10 cellular contexts compared by ENCODE assay signal in the genomic region with DNA sequence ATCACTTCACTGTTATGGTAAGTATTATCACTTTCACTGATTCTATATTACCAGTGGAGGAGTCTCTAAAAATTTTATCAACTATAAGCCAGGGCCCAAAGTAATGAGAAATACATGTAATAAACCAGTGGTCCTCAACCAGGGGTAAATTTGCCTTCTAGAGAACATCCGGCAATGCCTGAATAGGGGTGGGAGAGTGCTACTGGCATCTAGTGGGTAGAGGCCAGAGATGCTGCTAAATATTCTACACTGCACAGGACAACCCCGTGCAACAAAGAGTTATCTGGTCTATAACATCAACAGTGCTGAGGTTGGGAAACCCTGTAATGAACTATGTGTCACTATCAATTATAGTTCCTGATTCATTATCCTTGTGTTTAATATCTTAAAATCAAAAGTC. TPM values are rescaled to one million over a fixed set of nuclear protein-coding genes. Genes with fewer than 3 reads are reported as not detected.
A peak's percentile ranks its signal among the peaks of the same experiment; 100 is the strongest.
DNase-seq lines count a peak whose midpoint lies in the region; ATAC-seq and TF ChIP-seq lines count a peak whose summit lies in the region.
"Had no signal": no experiment of that assay in that cellular context is flagged by ENCODE, and none has a peak within 500 bp of the region (broad histone marks: within the 10 kb centered on the region; RNA-seq: fewer than 3 reads in every experiment).

No MANE protein-coding gene starts in this region.

- H3K4me1 Mint-ChIP-seq in activated CD4-positive, alpha-beta T cell treated with anti-CD3 and anti-CD28 coated beads for 36 hours = peaks cover 74% of the 10 kb centered on the region
- peaks cover 56 to 82% of the 10 kb centered on the region in 2 donors for H3K4me1 Mint-ChIP-seq in stimulated activated naive B cell treated with anti-CD40 and anti-IgM and Interleukin-4, amounts not matched to agents 10 μg/mL and 1 μg/mL and 100 μg/mL, for 72 hours

- H3K4me3 ChIP-seq in Karpas-422 (ENCODE audit: low read length) (no peak overlapping the region), brain microvascular endothelial cell (ENCODE audit: low read depth, low read length) (no peak overlapping the region), SJCRH30 (no peak overlapping the region), tibial artery (no peak overlapping the region)

- H3K4me3 Mint-ChIP-seq in activated CD4-positive, alpha-beta T cell treated with anti-CD3 and anti-CD28 coated beads for 36 hours = peak overlapping the region; percentile 77
- peak overlapping the region; percentile 33 to 88 for H3K4me3 Mint-ChIP-seq in stimulated activated naive B cell treated with anti-CD40 and anti-IgM and Interleukin-4, amounts not matched to agents 10 μg/mL and 1 μg/mL and 100 μg/mL, for 72 hours

- no peak overlapping the region for H3K9ac ChIP-seq in Karpas-422 (ENCODE audit: low read length)

- peaks cover 12% of the 10 kb centered on the region for H3K36me3 Mint-ChIP-seq in activated CD4-positive, alpha-beta T cell treated with anti-CD3 and anti-CD28 coated beads for 36 hours (ENCODE audit: low read depth)
- peaks cover 12 to 20% of the 10 kb centered on the region in 2 donors for H3K36me3 Mint-ChIP-seq in stimulated activated naive B cell treated with anti-CD40 and anti-IgM and Interleukin-4, amounts not matched to agents 10 μg/mL and 1 μg/mL and 100 μg/mL, for 72 hours

- CTCF ChIA-PET in activated CD4-positive, alpha-beta T cell treated with anti-CD3 and anti-CD28 coated beads for 36 hours (lab: Charles Lee) = interaction anchor here (4.2 to 5.1 kb wide), 2 partner anchors 41 to 85 kb away, joined by 13 to 33 read pairs; no protein-coding TSS in a partner anchor

- H3K27ac Mint-ChIP-seq in activated CD4-positive, alpha-beta T cell treated with anti-CD3 and anti-CD28 coated beads for 36 hours = peak overlapping the region; percentile 88
- H3K27ac Mint-ChIP-seq in stimulated activated naive B cell treated with anti-CD40 and anti-IgM and Interleukin-4, amounts not matched to agents 10 μg/mL and 1 μg/mL and 100 μg/mL, for 72 hours = peak overlapping the region; percentile 91

- H3K27ac ChIP-seq in Karpas-422 (ENCODE audit: low read length) = no peak overlapping the region
- no peak overlapping the region for H3K27ac ChIP-seq in brain microvascular endothelial cell
- no peak overlapping the region for H3K27ac ChIP-seq in SJCRH30
- H3K27ac ChIP-seq in tibial artery = no peak overlapping the region

- H3K9me3 ChIP-seq in Karpas-422 (ENCODE audit: low read length) = no peaks in the 10 kb centered on the region
- no peaks in the 10 kb centered on the region for H3K9me3 ChIP-seq in SJCRH30 (replicated peaks)
- H3K9me3 ChIP-seq in tibial artery = no peaks in the 10 kb centered on the region
- H3K9me3 ChIP-seq: neutrophil had no signal

- no peaks in the 10 kb centered on the region for H3K27me3 ChIP-seq in Karpas-422 (ENCODE audit: low read length)
- H3K27me3 ChIP-seq in brain microvascular endothelial cell (replicated peaks) = no peaks in the 10 kb centered on the region
- H3K27me3 ChIP-seq in SJCRH30 = no peaks in the 10 kb centered on the region; the same call in 1 of the 2 replicates
- H3K27me3 ChIP-seq in tibial artery = no peaks in the 10 kb centered on the region
- H3K27me3 ChIP-seq: neutrophil had no signal

- no peaks in the 10 kb centered on the region for H3K9me3 Mint-ChIP-seq in activated CD4-positive, alpha-beta T cell treated with anti-CD3 and anti-CD28 coated beads for 36 hours (ENCODE audit: low read depth)
- H3K9me3 Mint-ChIP-seq in stimulated activated naive B cell treated with anti-CD40 and anti-IgM and Interleukin-4, amounts not matched to agents 10 μg/mL and 1 μg/mL and 100 μg/mL, for 72 hours = no peaks in the 10 kb centered on the region

- no peak overlapping the region for H2AFZ ChIP-seq in Karpas-422 (ENCODE audit: low read length)

- in situ Hi-C loops in brain microvascular endothelial cell (cut with HindIII; ENCODE audit: low pct_ligation_motif_present, low sequenced_read_pairs) = no loop called here

- peak overlapping the region; percentile 66 for H3K4me2 ChIP-seq in Karpas-422 (ENCODE audit: low read depth, low read length, poor library complexity, severe bottlenecking)

- peaks cover 56% of the 10 kb centered on the region for H3K4me1 ChIP-seq in Karpas-422 (ENCODE audit: low read length)
- peaks cover 12% of the 10 kb centered on the region for H3K4me1 ChIP-seq in SJCRH30
- H3K4me1 ChIP-seq in tibial artery = peaks cover 0 to 42% (median 29%) of the 10 kb centered on the region in 4 donors

- POLR2A ChIA-PET in activated CD4-positive, alpha-beta T cell treated with anti-CD3 and anti-CD28 coated beads for 36 hours (lab: Charles Lee) = no interaction called here

- H3K9me2 ChIP-seq in Karpas-422 (replicated peaks; ENCODE audit: insufficient read depth, low read length) = no peaks in the 10 kb centered on the region

- H3K36me3 ChIP-seq in Karpas-422 (ENCODE audit: insufficient read depth, low read length) (no peaks in the 10 kb centered on the region), brain microvascular endothelial cell (replicated peaks) (no peaks in the 10 kb centered on the region), SJCRH30 (no peaks in the 10 kb centered on the region), tibial artery (no peaks in the 10 kb centered on the region)
- H3K36me3 ChIP-seq: neutrophil had no signal

- H4K20me1 ChIP-seq in Karpas-422 (ENCODE audit: insufficient read depth, low read depth, low read length) = 0 out of 2 replicates have a peak, but pooled peaks cover 5% of the 10 kb centered on the region

- ATAC-seq in activated CD4-positive, alpha-beta T cell treated with anti-CD3 and anti-CD28 coated beads for 36 hours = peak; percentile 10
- no peak for ATAC-seq in stimulated activated naive B cell treated with anti-CD40 and anti-IgM and Interleukin-4, amounts not matched to agents 10 μg/mL and 1 μg/mL and 100 μg/mL, for 72 hours (replicated peaks)

- H3K79me2 ChIP-seq in Karpas-422 (ENCODE audit: low read length) = no peaks in the 10 kb centered on the region

- DNase-seq in activated CD4-positive, alpha-beta T cell treated with anti-CD3 and anti-CD28 coated beads for 36 hours = peak; percentile 39
- no peak for DNase-seq in activated CD4-positive, alpha-beta T cell treated with anti-CD3 and anti-CD28 coated beads for 1 hour
- peak; percentile 61 for DNase-seq in Karpas-422
- DNase-seq in brain microvascular endothelial cell = no peak
- no peak for DNase-seq in stimulated activated naive B cell treated with anti-CD40 and anti-IgM and Interleukin-4, amounts not matched to agents 10 μg/mL and 1 μg/mL and 100 μg/mL, for 72 hours
- DNase-seq in SJCRH30 = no peak
- DNase-seq in tibial artery = no peak
- no peak for DNase-seq in stimulated activated CD4-positive, alpha-beta T cell treated with anti-CD3 and anti-CD28 coated beads, Interleukin-2, amount 100 ng/mL, for 24 hours
- DNase-seq: NCI-H2029 had no signal

- TF ChIP-seq CTCF in brain microvascular endothelial cell (IDR thresholded peaks at IDR 0.05; ENCODE audit: low read depth, low read length, missing control alignments) = peak; percentile 17
- no peak for TF ChIP-seq CTCF in tibial artery (IDR thresholded peaks at IDR 0.05)

- intact Hi-C loops in activated CD4-positive, alpha-beta T cell treated with anti-CD3 and anti-CD28 coated beads for 36 hours (cut with DNase I, micrococcal nuclease) = loop anchor here (5.0 to 10.0 kb wide), 9 partner anchors 42 to 1380 kb away; a partner anchor contains a TSS
- intact Hi-C loops in tibial artery (cut with DNase I; ENCODE audit: low total_unique reads) = no loop called here

- H3K27me3 Mint-ChIP-seq in activated CD4-positive, alpha-beta T cell treated with anti-CD3 and anti-CD28 coated beads for 36 hours = no peaks in the 10 kb centered on the region
- H3K27me3 Mint-ChIP-seq in stimulated activated naive B cell treated with anti-CD40 and anti-IgM and Interleukin-4, amounts not matched to agents 10 μg/mL and 1 μg/mL and 100 μg/mL, for 72 hours = no peaks in the 10 kb centered on the region

RNA-seq across cellular contexts. Expression of a gene that starts 2.2 kb away (rescaled TPM):
- total RNA-seq in activated CD4-positive, alpha-beta T cell treated with anti-CD3 and anti-CD28 coated beads for 36 hours = 10 to 100 TPM; 19.1 to 20.1 TPM
- 3.4 and 5.4 TPM in 2 replicates for total RNA-seq in Karpas-422 (2014; rRNA removed; shearing (Covaris generic); ENCODE audit: low replicate concordance)
- 2.0 and 2.9 TPM in 2 replicates for total RNA-seq in SJCRH30 (2014; rRNA removed; shearing (Covaris generic))

RNA-seq across cellular contexts. Expression of a gene that starts 16.2 kb away (rescaled TPM):
- 1 to 10 TPM; 5.4 to 6.9 TPM for total RNA-seq in activated CD4-positive, alpha-beta T cell treated with anti-CD3 and anti-CD28 coated beads for 36 hours
- total RNA-seq in Karpas-422 (2014; rRNA removed; shearing (Covaris generic); ENCODE audit: low replicate concordance) = 0.72 and 2.6 TPM in 2 replicates
- 3.1 and 3.2 TPM in 2 replicates for total RNA-seq in SJCRH30 (2014; rRNA removed; shearing (Covaris generic))

RNA-seq across cellular contexts. Expression of a gene that starts 53.9 kb away (rescaled TPM):
- total RNA-seq in activated CD4-positive, alpha-beta T cell treated with anti-CD3 and anti-CD28 coated beads for 36 hours = not detected
- not detected in 2 replicates for total RNA-seq in Karpas-422 (2014; rRNA removed; shearing (Covaris generic); ENCODE audit: low replicate concordance)
- total RNA-seq in SJCRH30 (2014; rRNA removed; shearing (Covaris generic)) = not detected in 2 replicates

Comparison
In these comparisons a context has a peak if more than half of its experiments do, and no peak if none do; other contexts are left out.
1. DNase-seq: peak in activated CD4-positive, alpha-beta T cell treated with anti-CD3 and anti-CD28 coated beads for 36 hours (single experiment) and Karpas-422 (single experiment); none in activated CD4-positive, alpha-beta T cell treated with anti-CD3 and anti-CD28 coated beads for 1 hour (single experiment), brain microvascular endothelial cell (single experiment), stimulated activated naive B cell treated with anti-CD40 and anti-IgM and Interleukin-4, amounts not matched to agents 10 μg/mL and 1 μg/mL and 100 μg/mL, for 72 hours (single experiment), SJCRH30 (0 of 2), tibial artery (0 of 2) and stimulated activated CD4-positive, alpha-beta T cell treated with anti-CD3 and anti-CD28 coated beads, Interleukin-2, amount 100 ng/mL, for 24 hours (0 of 2).